In genomic region chr12:25041006-25041741, GRCh38 we compare ENCODE assay signal across 14 cellular contexts.
DNase-seq lines count a peak whose midpoint lies in the region; ATAC-seq lines count a peak whose summit lies in the region.
"Had no signal": no experiment of that assay in that cellular context is flagged by ENCODE, and none has a peak within 500 bp of the region (broad histone marks: within the 10 kb centered on the region; RNA-seq: fewer than 3 reads in every experiment).

No MANE protein-coding gene starts in this region.

- peak; percentile 86 for ATAC-seq in GM18502 (IDR thresholded peaks at IDR 0.05; ENCODE audit: poor library complexity, unreplicated experiment)
- peak; percentile 90 for ATAC-seq in GM21723 (IDR thresholded peaks at IDR 0.05; ENCODE audit: unreplicated experiment)
- ATAC-seq in HG03460 (IDR thresholded peaks at IDR 0.05; ENCODE audit: unreplicated experiment) = peak; percentile 76
- no peak for ATAC-seq in HG02970 (IDR thresholded peaks at IDR 0.05; ENCODE audit: low FRiP score, unreplicated experiment)
- ATAC-seq: gastrocnemius medialis, HCT116 had no signal

- peak; percentile 12 for DNase-seq in iris pigment epithelial cell (ENCODE audit: low read depth)
- DNase-seq in NCI-H524 treated with DMSO at 0.1 percent for 48 hours (lab: John Stamatoyannopoulos, UW) = no peak
- no peak for DNase-seq in NCI-H146 (lab: John Stamatoyannopoulos, UW)
- no peak for DNase-seq in NCI-H526 (lab: John Stamatoyannopoulos, UW)
- DNase-seq: caudate nucleus; CD4-positive, CD25-positive, alpha-beta regulatory T cell; gastrocnemius medialis; mesenchymal stem cell; NCI-H82 had no signal
